Comparison of ENCODE assay signal across 13 cellular contexts in genomic region chr12:70774055-70774454, GRCh38.
DNase-seq lines count a peak whose midpoint lies in the region; ATAC-seq and TF ChIP-seq lines count a peak whose summit lies in the region.
"Had no signal": no experiment of that assay in that cellular context is flagged by ENCODE, and none has a peak within 500 bp of the region (broad histone marks: within the 10 kb centered on the region; RNA-seq: fewer than 3 reads in every experiment).

No MANE protein-coding gene starts in this region.

- H3K27ac Mint-ChIP-seq in neural crest cell (ENCODE audit: unreplicated experiment): peak overlapping the region; percentile 6
- no peak overlapping the region for H3K27ac Mint-ChIP-seq in activated CD8-positive, alpha-beta T cell treated with anti-CD3 and anti-CD28 coated beads, Interleukin-2, amount 10 ng/mL, durations not matched to agents 7 days and 5 days
- H3K27ac Mint-ChIP-seq: activated T-helper 17 cell treated with anti-CD3 and anti-CD28 coated beads, Interleukin-2, amount 50 U/mL, for 72 hours had no signal

- H3K9me3 Mint-ChIP-seq in neural crest cell: no peaks in the 10 kb centered on the region
- no peaks in the 10 kb centered on the region for H3K9me3 Mint-ChIP-seq in activated CD8-positive, alpha-beta T cell treated with anti-CD3 and anti-CD28 coated beads, Interleukin-2, amount 10 ng/mL, durations not matched to agents 7 days and 5 days (ENCODE audit: insufficient read depth)
- H3K9me3 Mint-ChIP-seq: activated T-helper 17 cell treated with anti-CD3 and anti-CD28 coated beads, Interleukin-2, amount 50 U/mL, for 72 hours had no signal

- intact Hi-C loops in uterus (cut with DNase I; ENCODE audit: low total_unique reads): no loop called here

- no peaks in the 10 kb centered on the region for H3K27me3 ChIP-seq in BLaER1
- no peaks in the 10 kb centered on the region for H3K27me3 ChIP-seq in MG63
- H3K27me3 ChIP-seq in brain microvascular endothelial cell (replicated peaks): no peaks in the 10 kb centered on the region
- H3K27me3 ChIP-seq in uterus: no peaks in the 10 kb centered on the region

- H4K20me1 ChIP-seq in BLaER1: no peaks in the 10 kb centered on the region

- ATAC-seq in HG02610 (IDR thresholded peaks at IDR 0.05; ENCODE audit: unreplicated experiment): no peak
- ATAC-seq in activated CD8-positive, alpha-beta T cell treated with anti-CD3 and anti-CD28 coated beads, Interleukin-2, amount 10 ng/mL, durations not matched to agents 7 days and 5 days: no peak
- no peak for ATAC-seq in stimulated activated naive CD8-positive, alpha-beta T cell treated with anti-CD3 and anti-CD28 coated beads, Interleukin-15, Interleukin-2, amounts not matched to agents 100 U/mL and 50 U/mL, for 24 hours
- ATAC-seq: activated T-helper 17 cell treated with anti-CD3 and anti-CD28 coated beads, Interleukin-2, amount 50 U/mL, for 72 hours had no signal

- POLR2A ChIA-PET in activated CD8-positive, alpha-beta T cell treated with anti-CD3 and anti-CD28 coated beads, Interleukin-2, amount 10 ng/mL, durations not matched to agents 7 days and 5 days (lab: Charles Lee): no interaction called here

- no peak for TF ChIP-seq POLR2A in uterus (IDR thresholded peaks at IDR 0.05)

- no peak overlapping the region for H3K4me3 Mint-ChIP-seq in neural crest cell
- no peak overlapping the region for H3K4me3 Mint-ChIP-seq in activated CD8-positive, alpha-beta T cell treated with anti-CD3 and anti-CD28 coated beads, Interleukin-2, amount 10 ng/mL, durations not matched to agents 7 days and 5 days
- H3K4me3 Mint-ChIP-seq: activated T-helper 17 cell treated with anti-CD3 and anti-CD28 coated beads, Interleukin-2, amount 50 U/mL, for 72 hours had no signal

- in situ Hi-C loops in brain microvascular endothelial cell (cut with HindIII; ENCODE audit: low pct_ligation_motif_present, low sequenced_read_pairs): no loop called here

- H3K9me3 ChIP-seq in BLaER1 (peaks cover 6% of the 10 kb centered on the region; the same call in 1 of the 2 replicates), MG63 (no peaks in the 10 kb centered on the region), uterus (no peaks in the 10 kb centered on the region)

- no peak overlapping the region for H3K9ac ChIP-seq in BLaER1
- H3K9ac ChIP-seq: parathyroid adenoma had no signal

- DNase-seq in MG63: peak; percentile 69
- peak; percentile 30 for DNase-seq in brain microvascular endothelial cell
- no peak for DNase-seq in neural crest cell (ENCODE audit: low read depth, low spot score)
- DNase-seq in uterus: no peak
- DNase-seq in activated CD8-positive, alpha-beta T cell treated with anti-CD3 and anti-CD28 coated beads, Interleukin-2, amount 10 ng/mL, durations not matched to agents 7 days and 5 days: no peak
- no peak for DNase-seq in stimulated activated naive CD8-positive, alpha-beta T cell treated with anti-CD3 and anti-CD28 coated beads, Interleukin-15, Interleukin-2, amounts not matched to agents 100 U/mL and 50 U/mL, for 24 hours
- DNase-seq: activated CD4-positive, alpha-beta T cell treated with anti-CD3 and anti-CD28 coated beads for 4 hours; mesendoderm; NCI-H82 had no signal

- H3K4me1 Mint-ChIP-seq in neural crest cell: peaks cover 4% of the 10 kb centered on the region
- no peaks in the 10 kb centered on the region for H3K4me1 Mint-ChIP-seq in activated CD8-positive, alpha-beta T cell treated with anti-CD3 and anti-CD28 coated beads, Interleukin-2, amount 10 ng/mL, durations not matched to agents 7 days and 5 days (ENCODE audit: low read depth)
- H3K4me1 Mint-ChIP-seq: activated T-helper 17 cell treated with anti-CD3 and anti-CD28 coated beads, Interleukin-2, amount 50 U/mL, for 72 hours had no signal

- CTCF ChIA-PET in activated CD8-positive, alpha-beta T cell treated with anti-CD3 and anti-CD28 coated beads, Interleukin-2, amount 10 ng/mL, durations not matched to agents 7 days and 5 days (lab: Charles Lee): no interaction called here

- no peaks in the 10 kb centered on the region for H3K27me3 Mint-ChIP-seq in neural crest cell (ENCODE audit: low read depth)
- H3K27me3 Mint-ChIP-seq in activated CD8-positive, alpha-beta T cell treated with anti-CD3 and anti-CD28 coated beads, Interleukin-2, amount 10 ng/mL, durations not matched to agents 7 days and 5 days (ENCODE audit: low read depth): no peaks in the 10 kb centered on the region
- H3K27me3 Mint-ChIP-seq: activated T-helper 17 cell treated with anti-CD3 and anti-CD28 coated beads, Interleukin-2, amount 50 U/mL, for 72 hours had no signal

- TF ChIP-seq CTCF in brain microvascular endothelial cell (IDR thresholded peaks at IDR 0.05; ENCODE audit: low read depth, low read length, missing control alignments): no peak
- TF ChIP-seq CTCF in neural crest cell (conservative IDR thresholded peaks at IDR 0.05): no peak
- TF ChIP-seq CTCF in uterus (IDR thresholded peaks at IDR 0.05): no peak

- peaks cover 44% of the 10 kb centered on the region for H3K4me1 ChIP-seq in BLaER1
- no peaks in the 10 kb centered on the region for H3K4me1 ChIP-seq in uterus
- H3K4me1 ChIP-seq: parathyroid adenoma had no signal

- H3K36me3 ChIP-seq in BLaER1 (no peaks in the 10 kb centered on the region), MG63 (no peaks in the 10 kb centered on the region), brain microvascular endothelial cell (replicated peaks) (no peaks in the 10 kb centered on the region), uterus (no peaks in the 10 kb centered on the region)

- H3K4me2 ChIP-seq in BLaER1: peak overlapping the region; percentile 77

- H3K4me3 ChIP-seq in BLaER1 (no peak overlapping the region), MG63 (no peak overlapping the region), brain microvascular endothelial cell (ENCODE audit: low read depth, low read length) (no peak overlapping the region), uterus (no peak overlapping the region)

- H3K27ac ChIP-seq in BLaER1 (no peak overlapping the region), brain microvascular endothelial cell (no peak overlapping the region), uterus (no peak overlapping the region)
- H3K27ac ChIP-seq: parathyroid adenoma had no signal

- H3K36me3 Mint-ChIP-seq in neural crest cell (ENCODE audit: low read depth): no peaks in the 10 kb centered on the region
- H3K36me3 Mint-ChIP-seq in activated CD8-positive, alpha-beta T cell treated with anti-CD3 and anti-CD28 coated beads, Interleukin-2, amount 10 ng/mL, durations not matched to agents 7 days and 5 days (ENCODE audit: low read depth): no peaks in the 10 kb centered on the region

Comparison
In these comparisons a context has a peak if more than half of its experiments do, and no peak if none do; other contexts are left out.
1. DNase-seq: peak in MG63 (single experiment) and brain microvascular endothelial cell (single experiment); none in neural crest cell (single experiment), uterus (0 of 2), activated CD8-positive, alpha-beta T cell treated with anti-CD3 and anti-CD28 coated beads, Interleukin-2, amount 10 ng/mL, durations not matched to agents 7 days and 5 days (single experiment) and stimulated activated naive CD8-positive, alpha-beta T cell treated with anti-CD3 and anti-CD28 coated beads, Interleukin-15, Interleukin-2, amounts not matched to agents 100 U/mL and 50 U/mL, for 24 hours (single experiment).